Comparison of ENCODE assay signal across 28 cellular contexts in the genomic region with DNA sequence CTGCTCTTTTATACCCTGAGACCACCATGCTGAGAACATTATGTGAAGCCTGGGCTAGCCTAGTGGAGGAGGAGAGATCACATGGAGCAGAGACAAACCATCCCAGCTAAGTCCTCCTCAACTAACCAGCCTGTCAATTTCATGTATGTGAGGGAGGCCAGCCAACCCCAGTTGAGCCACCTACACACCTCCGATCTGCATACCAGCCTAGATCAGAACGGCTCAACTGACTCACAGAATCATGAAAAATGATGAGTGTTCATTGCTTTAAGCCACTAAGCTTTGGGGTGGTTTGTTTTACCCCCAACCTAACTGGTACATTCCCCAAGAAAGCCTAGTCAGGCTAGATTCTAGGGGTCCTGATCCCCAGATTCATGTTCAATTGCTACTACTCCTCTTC. TPM values are rescaled to one million over a fixed set of nuclear protein-coding genes. Genes with fewer than 3 reads are reported as not detected.
A peak's percentile ranks its signal among the peaks of the same experiment; 100 is the strongest.
DNase-seq lines count a peak whose midpoint lies in the region; ATAC-seq lines count a peak whose summit lies in the region.
"Had no signal": no experiment of that assay in that cellular context is flagged by ENCODE, and none has a peak within 500 bp of the region (broad histone marks: within the 10 kb centered on the region; RNA-seq: fewer than 3 reads in every experiment).

No MANE protein-coding gene starts in this region.

- no peak for DNase-seq in activated T-cell treated with anti-CD3 and anti-CD28 coated beads, Interleukin-2, amount 50 U/mL, for 4 hours
- no peak for DNase-seq in activated T-cell treated with anti-CD3 and anti-CD28 coated beads, Interleukin-2, amount 50 U/mL, for 1 hour
- DNase-seq in GM23248: peak; percentile 59
- DNase-seq in activated T-cell treated with anti-CD3 and anti-CD28 coated beads, Interleukin-2, amount 50 U/mL, for 72 hours: peak; percentile 30 to 47
- DNase-seq in mesendoderm: no peak
- DNase-seq in NCI-H345 treated with DMSO at 0.1 percent for 48 hours (lab: John Stamatoyannopoulos, UW; ENCODE audit: unreplicated experiment): no peak
- no peak for DNase-seq in KBM-7
- DNase-seq: activated CD8-positive, alpha-beta memory T cell treated with anti-CD3 and anti-CD28 coated beads, Interleukin-2, amount 50 U/mL, for 4 hours; anterior cingulate cortex; C1 segment of cervical spinal cord; COR-L47; DMS53; effector memory CD4-positive, alpha-beta T cell; GDM1; kidney; MM.1S; naive thymus-derived CD8-positive, alpha-beta T cell; NCI-H2029 treated with DMSO at 0.1 percent for 48 hours; NCI-H226; NCI-H748 treated with DMSO at 0.1 percent for 48 hours; nucleus accumbens; Peyer's patch; psoas muscle; SIG-M5; sigmoid colon had no signal

- peak; percentile 70 to 81 for ATAC-seq in activated T-cell treated with anti-CD3 and anti-CD28 coated beads, Interleukin-2, amount 50 U/mL, for 4 hours
- peak; percentile 89 to 93 for ATAC-seq in activated T-cell treated with anti-CD3 and anti-CD28 coated beads, Interleukin-2, amount 50 U/mL, for 72 hours (replicated peaks in 1 of 2)
- ATAC-seq: K562; naive thymus-derived CD8-positive, alpha-beta T cell; psoas muscle had no signal

- H3K36me3 ChIP-seq in GM23248 (ENCODE audit: low read depth): no peaks in the 10 kb centered on the region
- no peaks in the 10 kb centered on the region for H3K36me3 ChIP-seq in mesendoderm (ENCODE audit: control insufficient read depth, insufficient read depth, low read length)
- H3K36me3 ChIP-seq: HAP-1, Peyer's patch, sigmoid colon had no signal

- H3K56ac ChIP-seq in mesendoderm (ENCODE audit: low read length): peak overlapping the region; percentile 31

- no peak overlapping the region for H3K18ac ChIP-seq in mesendoderm (ENCODE audit: low read length)

- peak overlapping the region; percentile 79 for H2AK5ac ChIP-seq in mesendoderm (ENCODE audit: low read length)

- no peaks in the 10 kb centered on the region for H3K27me3 ChIP-seq in GM23248 (replicated peaks; ENCODE audit: insufficient read depth)
- H3K27me3 ChIP-seq in mesendoderm (ENCODE audit: insufficient read depth, low read length, poor library complexity): no peaks in the 10 kb centered on the region
- H3K27me3 ChIP-seq: Peyer's patch, sigmoid colon had no signal

- H3K4me1 ChIP-seq in GM23248 (ENCODE audit: insufficient read depth) (peaks cover 20% of the 10 kb centered on the region), mesendoderm (ENCODE audit: control insufficient read depth, low read depth, low read length) (peaks cover 7% of the 10 kb centered on the region)
- H3K4me1 ChIP-seq: psoas muscle, sigmoid colon had no signal

- no peaks in the 10 kb centered on the region for H3K36me3 Mint-ChIP-seq in activated T-cell treated with anti-CD3 and anti-CD28 coated beads, Interleukin-2, amount 50 U/mL, for 4 hours (ENCODE audit: insufficient read depth)
- H3K36me3 Mint-ChIP-seq in activated T-cell treated with anti-CD3 and anti-CD28 coated beads, Interleukin-2, amount 50 U/mL, for 72 hours (ENCODE audit: insufficient read depth in 2 of 2): no peaks in the 10 kb centered on the region
- H3K36me3 Mint-ChIP-seq: naive thymus-derived CD8-positive, alpha-beta T cell had no signal

- H3K9me3 Mint-ChIP-seq in activated T-cell treated with anti-CD3 and anti-CD28 coated beads, Interleukin-2, amount 50 U/mL, for 4 hours: no peaks in the 10 kb centered on the region
- H3K9me3 Mint-ChIP-seq in activated T-cell treated with anti-CD3 and anti-CD28 coated beads, Interleukin-2, amount 50 U/mL, for 72 hours: no peaks in the 10 kb centered on the region
- H3K9me3 Mint-ChIP-seq: naive thymus-derived CD8-positive, alpha-beta T cell had no signal

- no peaks in the 10 kb centered on the region for H3K9me2 ChIP-seq in GM23248 (ENCODE audit: insufficient read depth)

- no peak overlapping the region for H3K9ac ChIP-seq in GM23248
- no peak overlapping the region for H3K9ac ChIP-seq in mesendoderm (ENCODE audit: low read length)

- H4K20me1 ChIP-seq in GM23248 (ENCODE audit: insufficient read depth): no peaks in the 10 kb centered on the region

- peak overlapping the region; percentile 6 for H3K4me2 ChIP-seq in GM23248 (ENCODE audit: unreplicated experiment)
- no peak overlapping the region for H3K4me2 ChIP-seq in mesendoderm (ENCODE audit: low read length)

- H2AFZ ChIP-seq in GM23248: peak overlapping the region; percentile 24

- H3K4me3 ChIP-seq in GM23248 (no peak overlapping the region), mesendoderm (ENCODE audit: low read length) (no peak overlapping the region)
- H3K4me3 ChIP-seq: coronary artery, HAP-1, K562, Peyer's patch, psoas muscle, sigmoid colon had no signal

- peaks cover 5% of the 10 kb centered on the region for H3K27me3 Mint-ChIP-seq in activated T-cell treated with anti-CD3 and anti-CD28 coated beads, Interleukin-2, amount 50 U/mL, for 4 hours (ENCODE audit: low read depth)
- peaks cover 12% of the 10 kb centered on the region for H3K27me3 Mint-ChIP-seq in activated T-cell treated with anti-CD3 and anti-CD28 coated beads, Interleukin-2, amount 50 U/mL, for 72 hours (ENCODE audit: low read depth)

- no peak overlapping the region for H3K4ac ChIP-seq in mesendoderm (ENCODE audit: low read depth, low read length)

- no peaks in the 10 kb centered on the region for H3K79me1 ChIP-seq in mesendoderm (ENCODE audit: low read length)

- peak overlapping the region; percentile 11 for H2BK5ac ChIP-seq in mesendoderm (ENCODE audit: low read length)

- no peak overlapping the region for H4K8ac ChIP-seq in mesendoderm (ENCODE audit: low read depth, low read length)

- no peak overlapping the region for H3K23ac ChIP-seq in mesendoderm (ENCODE audit: low read length)

- peaks cover 12% of the 10 kb centered on the region for H3K4me1 Mint-ChIP-seq in activated T-cell treated with anti-CD3 and anti-CD28 coated beads, Interleukin-2, amount 50 U/mL, for 4 hours (ENCODE audit: low read depth)
- H3K4me1 Mint-ChIP-seq in activated T-cell treated with anti-CD3 and anti-CD28 coated beads, Interleukin-2, amount 50 U/mL, for 72 hours (ENCODE audit: low read depth): peaks cover 46% of the 10 kb centered on the region

- 30 to 35% methylated on average over 2 of the region's 2 CpGs for WGBS in GM23248 (ENCODE audit: low coverage in 1 of 2, low lambda C conversion rate in 2 of 2, missing lambda C conversion rate in 2 of 2), 2 experiments
- WGBS in mesendoderm (ENCODE audit: extremely low coverage, insufficient coverage, low lambda C conversion rate): no CpG with 5 or more reads among the region's 2 CpGs

- no peak overlapping the region for H3K4me3 Mint-ChIP-seq in activated T-cell treated with anti-CD3 and anti-CD28 coated beads, Interleukin-2, amount 50 U/mL, for 4 hours
- no peak overlapping the region for H3K4me3 Mint-ChIP-seq in activated T-cell treated with anti-CD3 and anti-CD28 coated beads, Interleukin-2, amount 50 U/mL, for 72 hours
- H3K4me3 Mint-ChIP-seq: naive thymus-derived CD8-positive, alpha-beta T cell had no signal

- no peak overlapping the region for H2BK120ac ChIP-seq in mesendoderm (ENCODE audit: low read depth, low read length)

- no peaks in the 10 kb centered on the region for H3K9me3 ChIP-seq in GM23248 (ENCODE audit: low read depth)
- H3K9me3 ChIP-seq: HAP-1, Peyer's patch, psoas muscle, sigmoid colon had no signal

- peaks cover 11% of the 10 kb centered on the region; the same call in 1 of the 2 replicates for H3F3A ChIP-seq in GM23248 (ENCODE audit: insufficient read depth)

- in situ Hi-C loops in GM23248 (cut with MboI): loop anchor here (5.0 to 25.0 kb wide), 3 partner anchors 109 to 614 kb away; partner anchors contain the start of gene RPS27L
- in situ Hi-C loops in KBM-7 (cut with MboI; ENCODE audit: low pct_unique_long_range_greater_than_20kb, low sequenced_read_pairs): no loop called here

- no peak overlapping the region for H3K27ac ChIP-seq in GM23248
- H3K27ac ChIP-seq in mesendoderm (ENCODE audit: low read depth, low read length): no peak overlapping the region
- H3K27ac ChIP-seq: coronary artery, Peyer's patch, psoas muscle, sigmoid colon had no signal

- no peak overlapping the region for H4K5ac ChIP-seq in mesendoderm (ENCODE audit: low read length)

- H3K79me2 ChIP-seq in GM23248 (ENCODE audit: insufficient read depth) (no peaks in the 10 kb centered on the region), mesendoderm (ENCODE audit: control insufficient read depth, insufficient read depth, low read length) (no peaks in the 10 kb centered on the region)

- H2BK15ac ChIP-seq in mesendoderm (replicated peaks; ENCODE audit: low read depth): no peak overlapping the region

- H3K27ac Mint-ChIP-seq in activated T-cell treated with anti-CD3 and anti-CD28 coated beads, Interleukin-2, amount 50 U/mL, for 72 hours: no peak overlapping the region

RNA-seq across cellular contexts. Expression of gene CA12, which starts 19.4 kb away (rescaled TPM):
- under 1 TPM; 0.08 to 0.15 (median 0.14) TPM for total RNA-seq in activated T-cell treated with anti-CD3 and anti-CD28 coated beads, Interleukin-2, amount 50 U/mL, for 4 hours
- total RNA-seq in GM23248 (2014; rRNA removed; shearing (Covaris generic)): 41.1 and 41.8 TPM in 2 replicates
- polyA plus RNA-seq in GM23248 (2016; fragmentation: Nextera tagmentation; extraction: Ambion mirVana): 40.9 and 42.1 TPM in 2 replicates
- total RNA-seq in activated T-cell treated with anti-CD3 and anti-CD28 coated beads, Interleukin-2, amount 50 U/mL, for 72 hours: 1 to 10 TPM in 1 of 2 donors, under 1 TPM in 1; 0.55 to 2.4 TPM
- polyA plus RNA-seq in mesendoderm (2013, experiment 1 of 2): 5.9 TPM
- 5.5 TPM for polyA plus RNA-seq in mesendoderm (2013, experiment 2 of 2)
- total RNA-seq: naive thymus-derived CD8-positive, alpha-beta T cell had no signal
- polyA plus RNA-seq: naive thymus-derived CD8-positive, alpha-beta T cell had no signal

Comparison
In these comparisons a context has a peak if more than half of its experiments do, and no peak if none do; other contexts are left out.
1. DNase-seq: peak in GM23248 (single experiment) and activated T-cell treated with anti-CD3 and anti-CD28 coated beads, Interleukin-2, amount 50 U/mL, for 72 hours (2 of 2); none in activated T-cell treated with anti-CD3 and anti-CD28 coated beads, Interleukin-2, amount 50 U/mL, for 4 hours (single experiment), activated T-cell treated with anti-CD3 and anti-CD28 coated beads, Interleukin-2, amount 50 U/mL, for 1 hour (single experiment), mesendoderm (single experiment), NCI-H345 treated with DMSO at 0.1 percent for 48 hours (single experiment) and KBM-7 (single experiment).
2. RNA of gene CA12, which starts 19.4 kb away (total RNA-seq): 41.1 to 41.8 TPM in GM23248; 0.55 to 2.4 TPM in activated T-cell treated with anti-CD3 and anti-CD28 coated beads, Interleukin-2, amount 50 U/mL, for 72 hours and 0.08 to 0.15 TPM in activated T-cell treated with anti-CD3 and anti-CD28 coated beads, Interleukin-2, amount 50 U/mL, for 4 hours; every median in the first group is over 10 times any median in the second.